ENCODE assay signal across 8 cellular contexts in genomic region chr19:56404705-56405056, GRCh38. TPM values are rescaled to one million over a fixed set of nuclear protein-coding genes. Genes with fewer than 3 reads are reported as not detected.
DNase-seq lines count a peak whose midpoint lies in the region; ATAC-seq, FAIRE-seq and TF ChIP-seq lines count a peak whose summit lies in the region.

No MANE protein-coding gene starts in this region.

- peak overlapping the region; percentile 94 for H3K4me2 ChIP-seq in astrocyte (ENCODE audit: low read length)

- no peak for TF ChIP-seq CTCF in BE2C (IDR thresholded peaks at IDR 0.05; ENCODE audit: low read depth, low read length)
- no peak for TF ChIP-seq CTCF in astrocyte (IDR thresholded peaks at IDR 0.05; ENCODE audit: insufficient read depth, low read depth, low read length)
- no peak for TF ChIP-seq CTCF in body of pancreas (IDR thresholded peaks at IDR 0.05)

- H3K27ac ChIP-seq in astrocyte (ENCODE audit: low read depth, low read length) (no peak overlapping the region), mesodermal cell (ENCODE audit: low read depth, low read length, severe bottlenecking) (no peak overlapping the region), body of pancreas (no peak overlapping the region)

- peak overlapping the region; percentile 15 for H3K27ac Mint-ChIP-seq in astrocyte (ENCODE audit: unreplicated experiment)

- H3K9me3 ChIP-seq in BE2C (no peaks in the 10 kb centered on the region), astrocyte (ENCODE audit: insufficient read depth, low read depth, low read length) (peaks cover 40% of the 10 kb centered on the region), mesodermal cell (ENCODE audit: control insufficient read depth, low read length) (peaks cover 49% of the 10 kb centered on the region), body of pancreas (peaks cover 0 to 22% (median 0%) of the 10 kb centered on the region in 3 donors)

- DNase-seq in BE2C: no peak
- DNase-seq in astrocyte (ENCODE audit: low read depth): no peak
- no peak for DNase-seq in body of pancreas
- DNase-seq in stimulated activated CD4-positive, alpha-beta T cell treated with anti-CD3 and anti-CD28 coated beads, Interleukin-12 subunit alpha, Interleukin-12 subunit beta, amount 100 ng/mL, for 4 hours: no peak
- DNase-seq in activated gamma-delta T cell (lab: John Stamatoyannopoulos, UW): no peak

- H3K9ac ChIP-seq in astrocyte (ENCODE audit: low read length): peak overlapping the region; percentile 91

- H3K27me3 Mint-ChIP-seq in astrocyte (ENCODE audit: low read depth, unreplicated experiment): no peaks in the 10 kb centered on the region

- ATAC-seq in HG03196 (IDR thresholded peaks at IDR 0.05; ENCODE audit: unreplicated experiment): peak; percentile 13
- ATAC-seq in body of pancreas: no peak
- no peak for ATAC-seq in HG02763 (IDR thresholded peaks at IDR 0.05; ENCODE audit: unreplicated experiment)

- no peaks in the 10 kb centered on the region for H4K20me1 ChIP-seq in astrocyte (ENCODE audit: insufficient read depth, low read length)

- H3K36me3 Mint-ChIP-seq in astrocyte (ENCODE audit: low read depth, unreplicated experiment): peaks cover 64% of the 10 kb centered on the region

- FAIRE-seq in astrocyte (lab: Jason Lieb, UNC): no peak

- H3K27me3 ChIP-seq in BE2C (no peaks in the 10 kb centered on the region), astrocyte (ENCODE audit: insufficient read depth, low read length) (no peaks in the 10 kb centered on the region), body of pancreas (no peaks in the 10 kb centered on the region)

- H3K9me3 Mint-ChIP-seq in astrocyte (ENCODE audit: unreplicated experiment): peaks cover 58% of the 10 kb centered on the region

- TF ChIP-seq POLR2A in body of pancreas (IDR thresholded peaks at IDR 0.05): no peak

- H3K4me3 ChIP-seq in BE2C (ENCODE audit: low read depth, low read length): peak overlapping the region; percentile 72
- H3K4me3 ChIP-seq in astrocyte (ENCODE audit: insufficient read depth, low read depth, low read length): peak overlapping the region; percentile 97
- H3K4me3 ChIP-seq in mesodermal cell (ENCODE audit: extremely low read depth, insufficient read depth, low read length, poor library complexity, severe bottlenecking): peak overlapping the region; percentile 68
- peak overlapping the region in 1 of 2 donors; percentile 67 for H3K4me3 ChIP-seq in body of pancreas

- 81 to 90% methylated on average over 9 of the region's 9 CpGs for WGBS in mesodermal cell (ENCODE audit: insufficient coverage in 2 of 2), 2 experiments
- WGBS in body of pancreas, 2 donors: 39 to 59% methylated on average over 9 of the region's 9 CpGs

- peaks cover 20% of the 10 kb centered on the region for H3K79me2 ChIP-seq in astrocyte (ENCODE audit: insufficient read depth, low read length)

- H2AFZ ChIP-seq in astrocyte (ENCODE audit: low read depth, low read length): peak overlapping the region; percentile 99

- peak overlapping the region; percentile 90 for H3K4me3 Mint-ChIP-seq in astrocyte (ENCODE audit: unreplicated experiment)

- H3K36me3 ChIP-seq in BE2C (peaks cover 16% of the 10 kb centered on the region), astrocyte (ENCODE audit: insufficient read depth, low read length) (peaks cover 26% of the 10 kb centered on the region), mesodermal cell (ENCODE audit: control insufficient read depth, insufficient read depth, low read length) (peaks cover 28% of the 10 kb centered on the region), body of pancreas (replicated peaks in 1 of 2; ENCODE audit: insufficient read depth in 1 of 2, low read depth in 2 of 2) (peaks cover 5 to 9% of the 10 kb centered on the region in 2 donors)

- intact Hi-C loops in body of pancreas (cut with DNase I): no loop called here

- H3K4me1 Mint-ChIP-seq in astrocyte (ENCODE audit: low read depth, unreplicated experiment): peaks cover 9% of the 10 kb centered on the region

- H3K4me1 ChIP-seq in BE2C (no peaks in the 10 kb centered on the region), astrocyte (ENCODE audit: insufficient read depth, low read length) (peaks cover 12% of the 10 kb centered on the region), mesodermal cell (ENCODE audit: control insufficient read depth, insufficient read depth, low read length, poor library complexity, severe bottlenecking) (no peaks in the 10 kb centered on the region), body of pancreas (peaks cover 11% of the 10 kb centered on the region)

RNA-seq across cellular contexts. Expression of gene ZNF583, which starts 0.5 kb away (rescaled TPM):
- 3.8 TPM for polyA plus RNA-seq in BE2C (2012; ENCODE audit: insufficient read depth, insufficient read length, low read depth)
- 6.4 and 8.1 TPM in 2 replicates for total RNA-seq in astrocyte
- 2.8 TPM for polyA plus RNA-seq in mesodermal cell (2013, experiment 1 of 2)
- 3.3 TPM for polyA plus RNA-seq in mesodermal cell (2013, experiment 2 of 2)
- 1 to 10 TPM; 2.6 to 3.6 TPM for total RNA-seq in body of pancreas

RNA-seq across cellular contexts. Expression of gene ZNF582, which starts 11.3 kb away (rescaled TPM):
- polyA plus RNA-seq in BE2C (2012; ENCODE audit: insufficient read depth, insufficient read length, low read depth): 2.6 TPM
- total RNA-seq in astrocyte (3.6 and 4.9 TPM in 2 replicates), body of pancreas (1 to 10 TPM; 2.0 to 2.3 TPM)
- 2.9 TPM for polyA plus RNA-seq in mesodermal cell (2013, experiment 1 of 2)
- 3.0 TPM for polyA plus RNA-seq in mesodermal cell (2013, experiment 2 of 2)
